Comparison of ENCODE assay signal across 8 cellular contexts in genomic region chr10:75230600-75231038, GRCh38.
A peak's percentile ranks its signal among the peaks of the same experiment; 100 is the strongest.
DNase-seq lines count a peak whose midpoint lies in the region; ATAC-seq and TF ChIP-seq lines count a peak whose summit lies in the region.

No MANE protein-coding gene starts in this region.

- DNase-seq in GM13977 (ENCODE audit: low spot score) (peak; percentile 84), NCI-H2227 (lab: John Stamatoyannopoulos, UW; ENCODE audit: unreplicated experiment) (peak; percentile 88), caudate nucleus (lab: John Stamatoyannopoulos, UW) (peak; percentile 18 to 94 (median 72)), kidney tubule cell (ENCODE audit: low spot score) (peak; percentile 87)
- DNase-seq in activated CD4-positive, CD25-positive, alpha-beta regulatory T cell treated with anti-CD3 and anti-CD28 coated beads, Interleukin-2, amount 50 U/mL, for 16 hours (ENCODE audit: low read depth, low spot score), result peak; percentile 89
- peak; percentile 93 for DNase-seq in stimulated activated CD4-positive, alpha-beta T cell treated with anti-CD3 and anti-CD28 coated beads, Interleukin-4, amount 100 ng/mL, for 1 hour

- TF ChIP-seq CTCF in 22Rv1 (IDR thresholded peaks at IDR 0.05) (peak; percentile 96), GM13977 (IDR thresholded peaks at IDR 0.05; ENCODE audit: extremely low read depth, insufficient read depth, missing control alignments) (peak; percentile 90)

- in situ Hi-C loops in GM13977 (cut with MboI; ENCODE audit: low pct_unique_long_range_greater_than_20kb, low sequenced_read_pairs, unreplicated experiment), result no loop called here

- peak overlapping the region; percentile 11; the same call in 1 of the 2 replicates for H3K27ac ChIP-seq in 22Rv1
- H3K27ac ChIP-seq in caudate nucleus (ENCODE audit: low read depth, low read length), result no peak overlapping the region

- peak; percentile 41 for ATAC-seq in HG03066 (IDR thresholded peaks at IDR 0.05; ENCODE audit: low read depth, unreplicated experiment)
